In the genomic region with DNA sequence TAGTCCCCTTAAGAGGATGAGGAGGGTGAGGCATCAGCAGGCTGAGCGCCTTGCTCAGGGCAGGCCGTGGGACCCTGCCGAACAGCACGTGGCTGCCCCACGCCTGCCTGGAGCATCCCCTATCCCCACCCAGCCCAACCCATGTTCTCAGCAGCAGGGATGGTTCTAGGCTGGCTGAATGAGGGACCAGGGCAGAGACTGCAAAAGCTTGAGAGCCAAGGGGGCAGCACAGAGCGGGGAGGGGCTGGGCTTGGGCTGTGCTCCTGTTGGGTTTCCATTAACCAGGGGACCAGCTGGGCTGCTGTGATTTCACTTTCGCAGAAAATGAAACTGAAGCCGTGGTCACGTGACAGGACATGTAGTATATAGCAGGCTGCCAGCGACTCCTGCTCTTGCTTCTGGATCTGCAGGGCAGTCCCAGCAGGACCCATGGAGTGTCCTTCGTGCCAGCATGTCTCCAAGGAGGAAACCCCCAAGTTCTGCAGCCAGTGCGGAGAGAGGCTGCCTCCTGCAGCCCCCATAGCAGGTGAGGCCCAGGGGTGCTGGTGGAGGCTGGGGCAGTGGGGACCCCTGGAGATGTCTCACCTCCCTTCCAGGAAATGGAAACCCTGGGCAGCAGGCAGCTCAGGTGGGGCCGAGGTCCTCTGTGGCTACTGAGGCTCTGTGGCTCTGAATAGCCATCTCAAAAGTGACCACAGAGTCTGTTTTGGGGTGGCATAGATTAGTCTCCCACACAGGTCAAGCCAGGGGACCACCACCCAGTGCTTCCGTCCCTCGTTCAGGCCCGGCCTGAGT, we compare ENCODE assay signal across 8 cellular contexts. TPM values are rescaled to one million over a fixed set of nuclear protein-coding genes. Genes with fewer than 3 reads are reported as not detected.
DNase-seq lines count a peak whose midpoint lies in the region; ATAC-seq lines count a peak whose summit lies in the region.

No MANE protein-coding gene starts in this region.

- H3K4me1 Mint-ChIP-seq in activated naive CD8-positive, alpha-beta T cell treated with anti-CD3 and anti-CD28 coated beads for 36 hours = peaks cover 45% of the 10 kb centered on the region

- H3K27me3 Mint-ChIP-seq in activated naive CD8-positive, alpha-beta T cell treated with anti-CD3 and anti-CD28 coated beads for 36 hours = no peaks in the 10 kb centered on the region

- no peaks in the 10 kb centered on the region for H3K9me3 ChIP-seq in SJCRH30 (replicated peaks)

- H3K4me1 ChIP-seq in SJCRH30 = peaks cover 8% of the 10 kb centered on the region; the same call in 1 of the 2 replicates

- no peak overlapping the region for H3K27ac ChIP-seq in SJCRH30

- DNase-seq in AG20443 (ENCODE audit: low spot score) (peak; percentile 88), SJCRH30 (peak; percentile 91 to 94), hepatic stellate cell (ENCODE audit: low spot score) (peak; percentile 96), NCI-H446 treated with DMSO at 0.1 percent for 48 hours (lab: John Stamatoyannopoulos, UW) (no peak)
- DNase-seq in activated naive CD8-positive, alpha-beta T cell treated with anti-CD3 and anti-CD28 coated beads for 36 hours = peak; percentile 89
- peak; percentile 77 for DNase-seq in stimulated activated CD4-positive, alpha-beta T cell treated with anti-CD3 and anti-CD28 coated beads, Interleukin-12 subunit alpha, Interleukin-12 subunit beta, amount 100 ng/mL, for 4 hours

- peaks cover 32% of the 10 kb centered on the region for H3K36me3 Mint-ChIP-seq in activated naive CD8-positive, alpha-beta T cell treated with anti-CD3 and anti-CD28 coated beads for 36 hours

- no peaks in the 10 kb centered on the region for H3K27me3 ChIP-seq in SJCRH30

- peak overlapping the region; percentile 91 for H3K4me3 Mint-ChIP-seq in activated naive CD8-positive, alpha-beta T cell treated with anti-CD3 and anti-CD28 coated beads for 36 hours

- no peak overlapping the region for H3K4me3 ChIP-seq in SJCRH30

- ATAC-seq in GM18909 (IDR thresholded peaks at IDR 0.05; ENCODE audit: poor library complexity, unreplicated experiment) (peak; percentile 40), HG03520 (IDR thresholded peaks at IDR 0.05; ENCODE audit: unreplicated experiment) (peak; percentile 25)

- peaks cover 3% of the 10 kb centered on the region for H3K9me3 Mint-ChIP-seq in activated naive CD8-positive, alpha-beta T cell treated with anti-CD3 and anti-CD28 coated beads for 36 hours

- no peaks in the 10 kb centered on the region for H3K36me3 ChIP-seq in SJCRH30

- peak overlapping the region; percentile 97 for H3K27ac Mint-ChIP-seq in activated naive CD8-positive, alpha-beta T cell treated with anti-CD3 and anti-CD28 coated beads for 36 hours

RNA-seq across cellular contexts. Expression of a gene that starts 2.8 kb away (rescaled TPM):
- 12.2 and 13.0 TPM in 2 replicates for total RNA-seq in SJCRH30 (2014; rRNA removed; shearing (Covaris generic))
- 100 to 1,000 TPM; 109 TPM for total RNA-seq in activated naive CD8-positive, alpha-beta T cell treated with anti-CD3 and anti-CD28 coated beads for 36 hours

RNA-seq across cellular contexts. Expression of a gene that starts 43.2 kb away (rescaled TPM):
- total RNA-seq in SJCRH30 (2014; rRNA removed; shearing (Covaris generic)) = 8.6 and 14.7 TPM in 2 replicates
- total RNA-seq in activated naive CD8-positive, alpha-beta T cell treated with anti-CD3 and anti-CD28 coated beads for 36 hours = 1 to 10 TPM; 1.7 to 2.3 TPM

RNA-seq across cellular contexts. Expression of a gene that starts 43.3 kb away (rescaled TPM):
- 18.3 and 19.3 TPM in 2 replicates for total RNA-seq in SJCRH30 (2014; rRNA removed; shearing (Covaris generic))
- total RNA-seq in activated naive CD8-positive, alpha-beta T cell treated with anti-CD3 and anti-CD28 coated beads for 36 hours = 1 to 10 TPM; 7.0 to 8.2 TPM
